In genomic region chr19:13116282-13117175, GRCh38 we compare ENCODE assay signal across 8 cellular contexts. TPM values are rescaled to one million over a fixed set of nuclear protein-coding genes. Genes with fewer than 3 reads are reported as not detected.
DNase-seq lines count a peak whose midpoint lies in the region; ATAC-seq and TF ChIP-seq lines count a peak whose summit lies in the region.

Gene TRMT1, minus strand, starts transcription at chr19:13116740. Its CDS starts 341 bp downstream, at chr19:13116399.

- TF ChIP-seq CTCF in OCI-LY7 (conservative IDR thresholded peaks at IDR 0.05; ENCODE audit: low read length), result no peak
- TF ChIP-seq CTCF in epithelial cell of esophagus (IDR thresholded peaks at IDR 0.05; ENCODE audit: insufficient read depth, low read depth, low read length, missing control alignments), result no peak
- no peak for TF ChIP-seq CTCF in mucosa of descending colon (IDR thresholded peaks at IDR 0.05)

- CTCF ChIA-PET in OCI-LY7 (lab: Charles Lee; ENCODE audit: unreplicated experiment), result no interaction called here

- peak within 1 kb of the TSS; percentile 76 for H3K4me2 ChIP-seq in OCI-LY7 (ENCODE audit: low read length)

- peaks cover 54% of the 10 kb centered on the region for H3K79me2 ChIP-seq in OCI-LY7 (ENCODE audit: insufficient read depth, low read depth, low read length)

- POLR2A ChIA-PET in OCI-LY7 (lab: Charles Lee), result interaction anchor here (0.6 to 1.4 kb wide), 3 partner anchors 13 to 58 kb away, joined by 3 read pairs; no protein-coding TSS in a partner anchor

- H3K9me3 ChIP-seq in OCI-LY7 (ENCODE audit: low read length) (no peaks in the 10 kb centered on the region), mucosa of descending colon (no peaks in the 10 kb centered on the region)

- H3K27ac ChIP-seq in OCI-LY7 (ENCODE audit: low read depth, low read length, poor library complexity, severe bottlenecking), result peak within 1 kb of the TSS; percentile 75

- intact Hi-C loops in OCI-LY7 (cut with micrococcal nuclease; ENCODE audit: unreplicated experiment) (loop anchor here (1.0 kb wide), 1 partner anchor 14 kb away; the partner anchor contains the start of gene LYL1), mucosa of descending colon (cut with DNase I, micrococcal nuclease) (no loop called here)

- no peaks in the 10 kb centered on the region for H3K9me2 ChIP-seq in OCI-LY7 (ENCODE audit: insufficient read depth, low read length)

- H3K4me3 ChIP-seq in OCI-LY7 (ENCODE audit: low read depth, low read length, poor library complexity, severe bottlenecking) (peak within 1 kb of the TSS; percentile 90), epithelial cell of esophagus (ENCODE audit: low read length) (peak within 1 kb of the TSS; percentile 84), mucosa of descending colon (peak within 1 kb of the TSS; percentile 75)

- peak within 1 kb of the TSS; percentile 58; the same call in 1 of the 2 replicates for H2AFZ ChIP-seq in OCI-LY7 (ENCODE audit: low read length)

- peak; percentile 85 for ATAC-seq in mucosa of descending colon

- H3K36me3 ChIP-seq in OCI-LY7 (ENCODE audit: insufficient read depth, low read length) (peaks cover 28% of the 10 kb centered on the region), mucosa of descending colon (ENCODE audit: low read depth) (no peaks in the 10 kb centered on the region)

- BruUV-seq in OCI-LY7 (replicated peaks; lab: Mats Ljungman, UMichigan), result TSS peak; percentile 87

- H4K20me1 ChIP-seq in OCI-LY7 (ENCODE audit: insufficient read depth, low read length), result peaks cover 16% of the 10 kb centered on the region

- DNase-seq in AG08396 (ENCODE audit: low spot score) (peak; percentile 95), GM19238 (ENCODE audit: insufficient read length, low spot score) (peak; percentile 96), HuH-7.5 (ENCODE audit: low spot score) (peak; percentile 99), OCI-LY7 (ENCODE audit: low spot score) (peak; percentile 95), epithelial cell of esophagus (ENCODE audit: low read depth) (peak; percentile 97), mucosa of descending colon (peak; percentile 93 to 98 (median 93))
- DNase-seq in activated CD8-positive, alpha-beta memory T cell treated with anti-CD3 and anti-CD28 coated beads, Interleukin-2, amount 50 U/mL, for 48 hours, result peak; percentile 92
- DNase-seq in stimulated activated CD8-positive, alpha-beta memory T cell treated with anti-CD3 and anti-CD28 coated beads, Interleukin-2, amount 100 ng/mL, for 48 hours (ENCODE audit: low read depth in 2 of 2), result peak; percentile 87 to 89

- H3K4me1 ChIP-seq in OCI-LY7 (ENCODE audit: insufficient read depth, low read length, poor library complexity, severe bottlenecking) (peaks cover 34% of the 10 kb centered on the region), mucosa of descending colon (ENCODE audit: low read depth) (peaks cover 23% of the 10 kb centered on the region)

RNA-seq across cellular contexts. Expression of gene TRMT1, which starts in this region (rescaled TPM):
- total RNA-seq in OCI-LY7 (2014; rRNA removed; shearing (Covaris generic)), result 39.2 and 56.8 TPM in 2 replicates
- 38.2 and 50.4 TPM in 2 replicates for total RNA-seq in OCI-LY7 (2022)
- 10 to 100 TPM; 26.6 to 37.9 (median 30.0) TPM for total RNA-seq in mucosa of descending colon

Comparison
In these comparisons a context has a peak if more than half of its experiments do, and no peak if none do; other contexts are left out.
1. Peak in every context shown above with its lines: DNase-seq, ATAC-seq, H3K4me3 ChIP-seq and H3K27ac ChIP-seq.